ENCODE assay signal across 1 cellular context in the genomic region with DNA sequence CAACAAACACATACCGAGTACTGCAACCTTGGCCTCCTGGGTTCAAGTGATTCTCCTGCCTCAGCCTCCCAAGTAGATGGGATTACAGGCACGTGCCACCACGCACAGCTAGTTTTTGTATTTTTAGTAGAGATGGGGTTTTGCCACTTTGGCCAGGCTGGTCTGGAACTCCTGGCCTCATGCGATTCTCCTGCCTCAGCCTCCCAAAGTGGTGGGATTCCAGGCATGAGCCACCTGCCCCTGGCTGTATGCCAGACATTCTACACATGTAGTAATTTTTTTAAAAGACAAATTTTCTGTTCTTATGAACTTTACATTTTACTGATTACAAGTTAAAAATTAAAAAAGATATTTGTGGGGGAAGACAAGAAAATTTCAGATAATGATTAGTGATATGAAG. TPM values are rescaled to one million over a fixed set of nuclear protein-coding genes. Genes with fewer than 3 reads are reported as not detected.
DNase-seq lines count a peak whose midpoint lies in the region; ATAC-seq, FAIRE-seq and TF ChIP-seq lines count a peak whose summit lies in the region.
"Not testable (repeated sequence)": the region's sequence is repeated elsewhere in the genome, so short reads cannot be mapped to it uniquely, and the experiment has no call there.

No MANE protein-coding gene starts in this region.

- not testable (repeated sequence) for BruUV-seq in K562 (replicated peaks; lab: Mats Ljungman, UMichigan)

- CTCF ChIA-PET in K562 (lab: Yijun Ruan, JAX; ENCODE audit: low intra/inter-chr PET ratio) = not testable (repeated sequence)

- FAIRE-seq in K562 (lab: Jason Lieb, UNC) = not testable (repeated sequence)

- TF ChIP-seq CTCF in K562 (IDR thresholded peaks at IDR 0.05 in 2 of 3, conservative IDR thresholded peaks at IDR 0.05 in 1 of 3; ENCODE audit: insufficient read depth in 2 of 3, low read depth in 1 of 3, low read length in 3 of 3) = not testable (repeated sequence)

- TF ChIP-seq RAD21 in K562 (CRISPR knock-in tag; conservative IDR thresholded peaks at IDR 0.05 in 1 of 2, IDR thresholded peaks at IDR 0.05 in 1 of 2) = not testable (repeated sequence)

- not testable (repeated sequence) for H4K20me1 ChIP-seq in K562 (replicated peaks; ENCODE audit: control insufficient read depth, insufficient read depth, low read length)

- POLR2A ChIA-PET in K562 (lab: Yijun Ruan, JAX) = not testable (repeated sequence)

- not testable (repeated sequence) for H3K9me1 ChIP-seq in K562 (ENCODE audit: control insufficient read depth, insufficient read depth, low read length)

- in situ Hi-C loops in K562 (cut with MboI) = not testable (repeated sequence)

- not testable (repeated sequence) for TF ChIP-seq EP300 in K562 (IDR thresholded peaks at IDR 0.05; ENCODE audit: low read length)

- H3K4me3 ChIP-seq in K562 = not testable (repeated sequence)

- intact Hi-C loops in K562 (cut with micrococcal nuclease) = not testable (repeated sequence)

- not testable (repeated sequence) for H3K4me1 ChIP-seq in K562 (replicated peaks in 1 of 2; ENCODE audit: control insufficient read depth in 2 of 2, insufficient read depth in 2 of 2, low read length in 2 of 2)

- H2AFZ ChIP-seq in K562 (ENCODE audit: low read depth, low read length) = not testable (repeated sequence)

- H3K4me2 ChIP-seq in K562 (ENCODE audit: insufficient read depth, low read length) = not testable (repeated sequence)

- H3K9me3 ChIP-seq in K562 (replicated peaks; ENCODE audit: control insufficient read depth, insufficient read depth, low read depth, low read length) = not testable (repeated sequence)

- H3K27ac ChIP-seq in K562 (ENCODE audit: extremely low read depth, low read depth, low read length) = not testable (repeated sequence)

- H3K36me3 ChIP-seq in K562 (ENCODE audit: control insufficient read depth, insufficient read depth, low read length) = not testable (repeated sequence)

- not testable (repeated sequence) for H3K27me3 ChIP-seq in K562 (ENCODE audit: control insufficient read depth in 2 of 2, insufficient read depth in 2 of 2, low read length in 2 of 2)

- not testable (repeated sequence) for ATAC-seq in K562

- H3K79me2 ChIP-seq in K562 (ENCODE audit: control insufficient read depth, insufficient read depth, low read length) = not testable (repeated sequence)

- TF ChIP-seq POLR2A in K562 (conservative IDR thresholded peaks at IDR 0.05) = not testable (repeated sequence)

- WGBS in K562 (ENCODE audit: insufficient coverage, low coverage, missing lambda C conversion rate) = 7% methylated on average over 4 of the region's 4 CpGs

- not testable (repeated sequence) for DNase-seq in K562 (ENCODE audit: extremely low read depth in 1 of 4, low spot score in 3 of 4)

- not testable (repeated sequence) for H3K9ac ChIP-seq in K562 (ENCODE audit: insufficient read depth in 1 of 2, low read depth in 2 of 2, low read length in 2 of 2)

TF ChIP-seq in K562, 482 proteins besides CTCF, POLR2A, EP300 and RAD21:
- peak; percentile 60 for TF ChIP-seq NFIC (IDR thresholded peaks at IDR 0.05)

RNA-seq across cellular contexts. Expression of a gene that starts 9.4 kb away (rescaled TPM):
- total RNA-seq in K562 (2011; cell fraction: chromatin; rRNA removed; ENCODE audit: low replicate concordance) = 1.3 and 1.5 TPM in 2 replicates
- 1.2 and 1.5 TPM in 2 replicates for total RNA-seq in K562 (2011; cell fraction: nucleolus; rRNA removed)
- 1.8 and 2.4 TPM in 2 replicates for total RNA-seq in K562 (2011; cell fraction: nucleoplasm; rRNA removed)
- 1.2 and 1.5 TPM in 2 replicates for total RNA-seq in K562 (2014; rRNA removed)
- 1.7 and 2.1 TPM in 2 replicates for total RNA-seq in K562 (2014; rRNA removed; fragmentation: Illumina TruSeq; extraction: Trizol)
- total RNA-seq in K562 (2015; rRNA removed; fragmentation: Illumina TruSeq; extraction: Trizol) = 2.1 and 2.3 TPM in 2 replicates
- 1.1 and 1.2 TPM in 2 replicates for total RNA-seq in K562 (2021)
- polyA plus RNA-seq in K562 (2011; rRNA removed) = 1.0 and 1.2 TPM in 2 replicates
- polyA plus RNA-seq in K562 (2011; cell fraction: cytosol; rRNA removed) = 0.36 and 0.41 TPM in 2 replicates
- 1.1 and 1.9 TPM in 2 replicates for polyA plus RNA-seq in K562 (2011; cell fraction: nucleus; rRNA removed)
- 0.99 and 1.8 TPM in 2 replicates for polyA plus RNA-seq in K562 (2012)
- polyA plus RNA-seq in K562 (2014; fragmentation: Illumina TruSeq; extraction: Trizol) = 1.0 and 1.3 TPM in 2 replicates
- 1 to 10 TPM; 2.5 to 3.6 TPM for polyA plus RNA-seq in K562 (2014; fragmentation: Nextera tagmentation; extraction: Ambion mirVana)
- polyA plus RNA-seq in K562 (2014; rRNA removed) = 0.82 and 1.2 TPM in 2 replicates
- polyA minus RNA-seq in K562 (2011; rRNA and poly(A)+ RNA removed) = 1.3 and 2.2 TPM in 2 replicates
- not detected in 2 replicates for polyA minus RNA-seq in K562 (2011; cell fraction: cytosol; rRNA and poly(A)+ RNA removed)
- 1.2 and 3.4 TPM in 2 replicates for polyA minus RNA-seq in K562 (2011; cell fraction: nucleus; rRNA and poly(A)+ RNA removed)

RNA-seq across cellular contexts. Expression of a gene that starts 53.4 kb away (rescaled TPM):
- total RNA-seq in K562 (2011; cell fraction: chromatin; rRNA removed; ENCODE audit: low replicate concordance) = not detected in 2 replicates
- total RNA-seq in K562 (2011; cell fraction: nucleolus; rRNA removed) = not detected in 2 replicates
- total RNA-seq in K562 (2011; cell fraction: nucleoplasm; rRNA removed) = not detected in 2 replicates
- total RNA-seq in K562 (2014; rRNA removed) = not detected in 2 replicates
- total RNA-seq in K562 (2014; rRNA removed; fragmentation: Illumina TruSeq; extraction: Trizol) = not detected in 2 replicates
- total RNA-seq in K562 (2015; rRNA removed; fragmentation: Illumina TruSeq; extraction: Trizol) = not detected in 2 replicates
- total RNA-seq in K562 (2021) = not detected in 2 replicates
- 0.20 TPM in 1 of 2 replicates, not detected in the other for polyA plus RNA-seq in K562 (2011; rRNA removed)
- polyA plus RNA-seq in K562 (2011; cell fraction: cytosol; rRNA removed) = 0.04 TPM in 1 of 2 replicates, not detected in the other
- 0.22 TPM in 1 of 2 replicates, not detected in the other for polyA plus RNA-seq in K562 (2011; cell fraction: nucleus; rRNA removed)
- 0.09 TPM in 1 of 2 replicates, not detected in the other for polyA plus RNA-seq in K562 (2012)
- polyA plus RNA-seq in K562 (2014; fragmentation: Illumina TruSeq; extraction: Trizol) = not detected in 2 replicates
- under 1 TPM in 1 of 2 experiments, not detected in 1; 0.08 TPM for polyA plus RNA-seq in K562 (2014; fragmentation: Nextera tagmentation; extraction: Ambion mirVana)
- not detected in 2 replicates for polyA plus RNA-seq in K562 (2014; rRNA removed)
- polyA minus RNA-seq in K562 (2011; rRNA and poly(A)+ RNA removed) = 0.33 TPM in 1 of 2 replicates, not detected in the other
- not detected in 2 replicates for polyA minus RNA-seq in K562 (2011; cell fraction: cytosol; rRNA and poly(A)+ RNA removed)
- polyA minus RNA-seq in K562 (2011; cell fraction: nucleus; rRNA and poly(A)+ RNA removed) = 0.44 TPM in 1 of 2 replicates, not detected in the other
